Comparison of ENCODE assay signal across 12 cellular contexts in genomic region chr20:58839991-58840747, GRCh38. TPM values are rescaled to one million over a fixed set of nuclear protein-coding genes. Genes with fewer than 3 reads are reported as not detected.
A peak's percentile ranks its signal among the peaks of the same experiment; 100 is the strongest.
DNase-seq lines count a peak whose midpoint lies in the region; ATAC-seq and TF ChIP-seq lines count a peak whose summit lies in the region.
"Had no signal": no experiment of that assay in that cellular context is flagged by ENCODE, and none has a peak within 500 bp of the region (broad histone marks: within the 10 kb centered on the region; RNA-seq: fewer than 3 reads in every experiment).

No MANE protein-coding gene starts in this region.

- peaks cover 6 to 76% (median 37%) of the 10 kb centered on the region in 5 donors for H3K27me3 Mint-ChIP-seq in naive thymus-derived CD8-positive, alpha-beta T cell

- intact Hi-C loops in ascending aorta (cut with DNase I): no loop called here

- POLR2A ChIA-PET in HEK293 (lab: Yijun Ruan, JAX): no interaction called here
- POLR2A ChIA-PET in naive thymus-derived CD8-positive, alpha-beta T cell (lab: Charles Lee): interaction anchor here (0.9 to 1.1 kb wide), 2 partner anchors 189 to 191 kb away, joined by 3 read pairs; partner anchors contain the start of gene STX16

- H3K36me3 Mint-ChIP-seq in naive thymus-derived CD8-positive, alpha-beta T cell: peaks cover 0 to 3% (median 0%) of the 10 kb centered on the region in 3 donors
- H3K36me3 Mint-ChIP-seq: natural killer cell treated with Interleukin-12 subunit alpha and Interleukin-12 subunit beta and Interleukin-15 and Interleukin-18, amount 100 ng/mL, for 72 hours had no signal

- no peaks in the 10 kb centered on the region for H4K20me1 ChIP-seq in BLaER1

- H3K9me3 ChIP-seq in BLaER1 (peaks cover 29% of the 10 kb centered on the region), HEK293 (ENCODE audit: control insufficient read depth, insufficient read depth, low read depth, low read length) (no peaks in the 10 kb centered on the region), ascending aorta (no peaks in the 10 kb centered on the region)
- H3K9me3 ChIP-seq: thyroid gland had no signal

- peak overlapping the region in 1 of 10 donors; percentile 86 for H3K27ac Mint-ChIP-seq in naive thymus-derived CD8-positive, alpha-beta T cell
- H3K27ac Mint-ChIP-seq: dendritic cell treated with granulocyte-macrophage colony-stimulating factor and Interleukin-4, amounts not matched to agents 40 ng/mL and 50 ng/mL, for 4 days; natural killer cell treated with Interleukin-12 subunit alpha and Interleukin-12 subunit beta and Interleukin-15 and Interleukin-18, amount 100 ng/mL, for 72 hours had no signal

- peak overlapping the region; percentile 75 for H3K4me2 ChIP-seq in BLaER1

- CTCF ChIA-PET in HEK293 (lab: Yijun Ruan, JAX): interaction anchor here (0.5 to 3.7 kb wide), 5 partner anchors 8 to 1927 kb away, joined by 3 to 23 read pairs (median 5); no protein-coding TSS in a partner anchor

- peaks cover 0 to 20% (median 5%) of the 10 kb centered on the region in 4 donors for H3K4me1 Mint-ChIP-seq in naive thymus-derived CD8-positive, alpha-beta T cell

- H3K4me3 ChIP-seq in BLaER1: peak overlapping the region; percentile 55
- H3K4me3 ChIP-seq in HEK293 (ENCODE audit: low read depth, low read length): peak overlapping the region; percentile 6
- H3K4me3 ChIP-seq in ascending aorta: peak overlapping the region; percentile 4 to 16
- H3K4me3 ChIP-seq: thyroid gland had no signal

- H3K4me3 Mint-ChIP-seq in naive thymus-derived CD8-positive, alpha-beta T cell: peak overlapping the region in 8 of 10 donors; percentile 40 to 72 (median 54)
- H3K4me3 Mint-ChIP-seq: dendritic cell treated with granulocyte-macrophage colony-stimulating factor and Interleukin-4, amounts not matched to agents 40 ng/mL and 50 ng/mL, for 4 days; natural killer cell treated with Interleukin-12 subunit alpha and Interleukin-12 subunit beta and Interleukin-15 and Interleukin-18, amount 100 ng/mL, for 72 hours had no signal

- H3K27ac ChIP-seq in BLaER1: no peak overlapping the region
- H3K27ac ChIP-seq in HEK293 (ENCODE audit: extremely low read depth, low read depth, low read length): no peak overlapping the region
- H3K27ac ChIP-seq in ascending aorta: no peak overlapping the region
- H3K27ac ChIP-seq: thyroid gland had no signal

- DNase-seq in ascending aorta (ENCODE audit: low spot score in 2 of 2) (no peak), OCI-M2 (lab: John Stamatoyannopoulos, UW; ENCODE audit: unreplicated experiment) (no peak), hepatic stellate cell (ENCODE audit: low spot score) (no peak), Kasumi-1 (lab: John Stamatoyannopoulos, UW) (no peak)
- DNase-seq in naive thymus-derived CD8-positive, alpha-beta T cell: no peak
- DNase-seq: NCI-H446 treated with DMSO at 0.1 percent for 48 hours had no signal

- TF ChIP-seq CTCF in HEK293 (tag by site-specific recombination; IDR thresholded peaks at IDR 0.05) (no peak), ascending aorta (IDR thresholded peaks at IDR 0.05) (no peak)

- peaks cover 26% of the 10 kb centered on the region for H3K4me1 ChIP-seq in BLaER1
- no peaks in the 10 kb centered on the region for H3K4me1 ChIP-seq in HEK293 (ENCODE audit: control insufficient read depth, insufficient read depth, low read length)
- H3K4me1 ChIP-seq in ascending aorta: no peaks in the 10 kb centered on the region
- H3K4me1 ChIP-seq: thyroid gland had no signal

- no peaks in the 10 kb centered on the region for H3K9me3 Mint-ChIP-seq in naive thymus-derived CD8-positive, alpha-beta T cell
- H3K9me3 Mint-ChIP-seq: natural killer cell treated with Interleukin-12 subunit alpha and Interleukin-12 subunit beta and Interleukin-15 and Interleukin-18, amount 100 ng/mL, for 72 hours had no signal

- peaks cover 56% of the 10 kb centered on the region for H3K27me3 ChIP-seq in BLaER1
- H3K27me3 ChIP-seq in ascending aorta: no peaks in the 10 kb centered on the region
- H3K27me3 ChIP-seq: thyroid gland had no signal

- H3K9ac ChIP-seq in BLaER1: no peak overlapping the region

- peak in 1 of 2 donors; percentile 20 for ATAC-seq in naive thymus-derived CD8-positive, alpha-beta T cell
- ATAC-seq in GM21390 (IDR thresholded peaks at IDR 0.05; ENCODE audit: unreplicated experiment): no peak

- no peaks in the 10 kb centered on the region for H3K36me3 ChIP-seq in BLaER1
- peaks cover 0 to 67% of the 10 kb centered on the region in 2 experiments; a peak in 2 of 3 replicates for H3K36me3 ChIP-seq in HEK293 (ENCODE audit: control insufficient read depth in 2 of 2, insufficient read depth in 1 of 2, low read length in 2 of 2)
- no peaks in the 10 kb centered on the region for H3K36me3 ChIP-seq in ascending aorta
- H3K36me3 ChIP-seq: thyroid gland had no signal

TF ChIP-seq in HEK293, 187 proteins besides CTCF, POLR2A, EP300 and RAD21 (continues in another document):
- TF ChIP-seq ZNF10 (tag by site-specific recombination; IDR thresholded peaks at IDR 0.05): peak; percentile 48
- TF ChIP-seq ZBTB20 (tag by site-specific recombination; IDR thresholded peaks at IDR 0.05): peak; percentile 36; the same call in 1 of the 2 replicates
- TF ChIP-seq EGR2 (tag by site-specific recombination; IDR thresholded peaks at IDR 0.05; ENCODE audit: low read depth): peak; percentile 26; the same call in 1 of the 2 replicates
- peak; percentile 23; the same call in 1 of the 2 replicates for TF ChIP-seq KLF16 (tag by site-specific recombination; IDR thresholded peaks at IDR 0.05)
- TF ChIP-seq ZNF701 (tag by site-specific recombination; IDR thresholded peaks at IDR 0.05): no peak
- peak; percentile 58; the same call in 1 of the 2 replicates for TF ChIP-seq HIC1 (tag by site-specific recombination; IDR thresholded peaks at IDR 0.05)
- peak; percentile 32; the same call in 1 of the 2 replicates for TF ChIP-seq ZFHX2 (tag by site-specific recombination; conservative IDR thresholded peaks at IDR 0.05)
- TF ChIP-seq ZSCAN4 (tag by site-specific recombination; IDR thresholded peaks at IDR 0.05): no peak
- peak; percentile 49; the same call in 1 of the 2 replicates for TF ChIP-seq ZBTB8A (tag by site-specific recombination; IDR thresholded peaks at IDR 0.05)
- TF ChIP-seq SP3 (tag by site-specific recombination; IDR thresholded peaks at IDR 0.05): no peak
- no peak for TF ChIP-seq ZNF585B (tag by site-specific recombination; IDR thresholded peaks at IDR 0.05)
- peak; percentile 29; the same call in 1 of the 2 replicates for TF ChIP-seq ZBTB17 (tag by site-specific recombination; IDR thresholded peaks at IDR 0.05)
- TF ChIP-seq ZBTB26 (tag by site-specific recombination; optimal IDR thresholded peaks at IDR 0.05): peak; percentile 68
- TF ChIP-seq ZNF76 (tag by site-specific recombination; IDR thresholded peaks at IDR 0.05; ENCODE audit: borderline replicate concordance, low read depth): peak; percentile 6; the same call in 1 of the 2 replicates
- peak; percentile 68 for TF ChIP-seq ZNF335 (tag by site-specific recombination; conservative IDR thresholded peaks at IDR 0.05)
- no peak for TF ChIP-seq SCRT2 (tag by site-specific recombination; IDR thresholded peaks at IDR 0.05)
- no peak for TF ChIP-seq SETDB1 (IDR thresholded peaks at IDR 0.05; ENCODE audit: insufficient read length, low read length)
- TF ChIP-seq ZNF473 (tag by site-specific recombination; IDR thresholded peaks at IDR 0.05): no peak

RNA-seq across cellular contexts. Expression of gene GNAS-AS1, which starts 10.5 kb away (rescaled TPM):
- total RNA-seq in ascending aorta: not detected
- total RNA-seq in naive thymus-derived CD8-positive, alpha-beta T cell: 1 to 10 TPM; 1.3 TPM
- polyA plus RNA-seq in naive thymus-derived CD8-positive, alpha-beta T cell: under 1 TPM in 1 of 3 donors, not detected in 2; 0.14 TPM

RNA-seq across cellular contexts. Expression of gene GNAS, which starts 12.3 kb away (rescaled TPM):
- total RNA-seq in ascending aorta: 663 TPM
- total RNA-seq in naive thymus-derived CD8-positive, alpha-beta T cell: 100 to 1,000 TPM; 695 to 756 TPM
- 100 to 1,000 TPM; 155 to 247 (median 169) TPM for polyA plus RNA-seq in naive thymus-derived CD8-positive, alpha-beta T cell
